ENCODE assay signal across 9 cellular contexts in genomic region chr6:140441256-140441655, GRCh38.
DNase-seq lines count a peak whose midpoint lies in the region; ATAC-seq, FAIRE-seq and TF ChIP-seq lines count a peak whose summit lies in the region.
"Had no signal": no experiment of that assay in that cellular context is flagged by ENCODE, and none has a peak within 500 bp of the region (broad histone marks: within the 10 kb centered on the region; RNA-seq: fewer than 3 reads in every experiment).

No MANE protein-coding gene starts in this region.

- CTCF ChIA-PET in K562 (lab: Yijun Ruan, JAX; ENCODE audit: low intra/inter-chr PET ratio) = interaction anchor here (0.6 to 0.7 kb wide), 2 partner anchors 595 to 1068 kb away, joined by 4 read pairs; no protein-coding TSS in a partner anchor

- WGBS in K562 (ENCODE audit: insufficient coverage, low coverage, missing lambda C conversion rate) = 30% methylated on average over 6 of the region's 6 CpGs

- H3K4me1 ChIP-seq in K562 (replicated peaks in 1 of 2; ENCODE audit: control insufficient read depth in 2 of 2, insufficient read depth in 2 of 2, low read length in 2 of 2) = no peaks in the 10 kb centered on the region
- H3K4me1 ChIP-seq in keratinocyte (ENCODE audit: control insufficient read depth, extremely low read depth, insufficient read depth, low read length) = peaks cover 20% of the 10 kb centered on the region

- TF ChIP-seq RAD21 in K562 (CRISPR knock-in tag; conservative IDR thresholded peaks at IDR 0.05 in 1 of 2, IDR thresholded peaks at IDR 0.05 in 1 of 2) = peak; percentile 61 to 71

- H3K9me1 ChIP-seq in K562 (ENCODE audit: control insufficient read depth, insufficient read depth, low read length) = no peaks in the 10 kb centered on the region
- no peaks in the 10 kb centered on the region for H3K9me1 ChIP-seq in keratinocyte (ENCODE audit: control insufficient read depth, extremely low read depth, insufficient read depth, low read length)

- intact Hi-C loops in K562 (cut with micrococcal nuclease) = loop anchor here (2.0 kb wide), 1 partner anchor 388 kb away; no protein-coding TSS in a partner anchor

- H2AFZ ChIP-seq in K562 (ENCODE audit: low read depth, low read length) (no peak overlapping the region), keratinocyte (ENCODE audit: control insufficient read depth, low read length) (no peak overlapping the region)

- no peak overlapping the region for H3K9ac ChIP-seq in K562 (ENCODE audit: insufficient read depth in 1 of 2, low read depth in 2 of 2, low read length in 2 of 2)
- H3K9ac ChIP-seq in keratinocyte (ENCODE audit: control insufficient read depth, extremely low read depth, insufficient read depth, low read length) = no peak overlapping the region
- H3K9ac ChIP-seq: BLaER1 treated with 17β-estradiol and CSF1 and Interleukin-3, amounts not matched to agents 10 nM and 100 nM had no signal

- no peak for TF ChIP-seq EP300 in K562 (IDR thresholded peaks at IDR 0.05; ENCODE audit: low read length)

- no peak for TF ChIP-seq POLR2A in K562 (conservative IDR thresholded peaks at IDR 0.05)

- H3K27me3 ChIP-seq in K562 (ENCODE audit: control insufficient read depth in 2 of 2, insufficient read depth in 2 of 2, low read length in 2 of 2) (no peaks in the 10 kb centered on the region), keratinocyte (ENCODE audit: control insufficient read depth, extremely low read depth, insufficient read depth, low read length) (no peaks in the 10 kb centered on the region)
- H3K27me3 ChIP-seq: BLaER1 treated with 17β-estradiol and CSF1 and Interleukin-3, amounts not matched to agents 10 nM and 100 nM had no signal

- FAIRE-seq in K562 (lab: Jason Lieb, UNC) (peak; percentile 56), keratinocyte (lab: Jason Lieb, UNC) (peak; percentile 48)

- H3K9me3 ChIP-seq in K562 (replicated peaks; ENCODE audit: control insufficient read depth, insufficient read depth, low read depth, low read length) (no peaks in the 10 kb centered on the region), keratinocyte (ENCODE audit: control insufficient read depth, low read depth, low read length) (no peaks in the 10 kb centered on the region)
- H3K9me3 ChIP-seq: BLaER1 treated with 17β-estradiol and CSF1 and Interleukin-3, amounts not matched to agents 10 nM and 100 nM had no signal

- in situ Hi-C loops in K562 (cut with MboI) = no loop called here

- TF ChIP-seq CTCF in K562 (IDR thresholded peaks at IDR 0.05 in 2 of 3, conservative IDR thresholded peaks at IDR 0.05 in 1 of 3; ENCODE audit: insufficient read depth in 2 of 3, low read depth in 1 of 3, low read length in 3 of 3) (peak; percentile 48 to 59 (median 57)), keratinocyte (optimal IDR thresholded peaks at IDR 0.05 in 1 of 3, IDR thresholded peaks at IDR 0.05 in 1 of 3, conservative IDR thresholded peaks at IDR 0.05 in 1 of 3; ENCODE audit: extremely low read depth in 1 of 3, insufficient read depth in 2 of 3, low read length in 3 of 3) (peak; percentile 42 to 77 (median 43))

- H3K27ac ChIP-seq in K562 (ENCODE audit: extremely low read depth, low read depth, low read length) (no peak overlapping the region), keratinocyte (ENCODE audit: control insufficient read depth, insufficient read depth, low read length) (no peak overlapping the region), substantia nigra (ENCODE audit: low read depth, low read length, poor library complexity, severe bottlenecking) (no peak overlapping the region)
- H3K27ac ChIP-seq: BLaER1 treated with 17β-estradiol and CSF1 and Interleukin-3, amounts not matched to agents 10 nM and 100 nM had no signal

- dilution Hi-C loops in keratinocyte (cut with MboI; ENCODE audit: extremely low pct_ligation_motif_present, low sequenced_read_pairs) = no loop called here

- peak; percentile 29 for DNase-seq in NCI-H2171 treated with DMSO at 0.1 percent for 48 hours (lab: John Stamatoyannopoulos, UW)
- no peak for DNase-seq in NCI-H2171 (lab: John Stamatoyannopoulos, UW)
- DNase-seq in Kasumi-1 (lab: John Stamatoyannopoulos, UW) = peak; percentile 24 to 46
- peak in 3 of 4 experiments; percentile 9 to 47 (median 11) for DNase-seq in K562 (ENCODE audit: extremely low read depth in 1 of 4, low spot score in 3 of 4)
- no peak for DNase-seq in keratinocyte (ENCODE audit: low read depth, low spot score)
- DNase-seq in substantia nigra (lab: John Stamatoyannopoulos, UW) = peak in 28 of 49 donors; percentile 1 to 32 (median 9)
- DNase-seq in DMS153 treated with DMSO at 0.1 percent for 48 hours (lab: John Stamatoyannopoulos, UW; ENCODE audit: unreplicated experiment) = no peak

- H3K4me2 ChIP-seq in K562 (ENCODE audit: insufficient read depth, low read length) (no peak overlapping the region), keratinocyte (ENCODE audit: control insufficient read depth, extremely low read depth, insufficient read depth, low read depth, low read length) (no peak overlapping the region)
- H3K4me2 ChIP-seq: BLaER1 treated with 17β-estradiol and CSF1 and Interleukin-3, amounts not matched to agents 10 nM and 100 nM had no signal

- POLR2A ChIA-PET in K562 (lab: Yijun Ruan, JAX) = no interaction called here

- H3K36me3 ChIP-seq in K562 (ENCODE audit: control insufficient read depth, insufficient read depth, low read length) (no peaks in the 10 kb centered on the region), keratinocyte (ENCODE audit: control insufficient read depth in 2 of 2, extremely low read depth in 1 of 2, insufficient read depth in 2 of 2, low read length in 2 of 2) (no peaks in the 10 kb centered on the region)
- H3K36me3 ChIP-seq: BLaER1 treated with 17β-estradiol and CSF1 and Interleukin-3, amounts not matched to agents 10 nM and 100 nM had no signal

- BruUV-seq in K562 (replicated peaks; lab: Mats Ljungman, UMichigan) = no TSS peak

- no peak overlapping the region for H3K4me3 ChIP-seq in K562
- no peak overlapping the region for H3K4me3 ChIP-seq in keratinocyte (ENCODE audit: control insufficient read depth in 2 of 3, extremely low read depth in 1 of 3, insufficient read depth in 2 of 3, low read depth in 1 of 3, low read length in 3 of 3)
- H3K4me3 ChIP-seq: BLaER1 treated with 17β-estradiol and CSF1 and Interleukin-3, amounts not matched to agents 10 nM and 100 nM had no signal

- ATAC-seq in K562 (peak; percentile 80), GM18519 (IDR thresholded peaks at IDR 0.05; ENCODE audit: low FRiP score, unreplicated experiment) (no peak)

- H3K79me2 ChIP-seq in K562 (ENCODE audit: control insufficient read depth, insufficient read depth, low read length) (no peaks in the 10 kb centered on the region), keratinocyte (ENCODE audit: control insufficient read depth, insufficient read depth, low read length) (no peaks in the 10 kb centered on the region)

- no peaks in the 10 kb centered on the region for H4K20me1 ChIP-seq in K562 (replicated peaks; ENCODE audit: control insufficient read depth, insufficient read depth, low read length)
- no peaks in the 10 kb centered on the region for H4K20me1 ChIP-seq in keratinocyte (ENCODE audit: control insufficient read depth, extremely low read depth, insufficient read depth, low read length)
- H4K20me1 ChIP-seq: BLaER1 treated with 17β-estradiol and CSF1 and Interleukin-3, amounts not matched to agents 10 nM and 100 nM had no signal

TF ChIP-seq in K562, 482 proteins besides CTCF, POLR2A, EP300 and RAD21:
- TF ChIP-seq NUFIP1 (IDR thresholded peaks at IDR 0.05; ENCODE audit: partially characterized antibody) (no peak), SMC3 (conservative IDR thresholded peaks at IDR 0.05; ENCODE audit: insufficient read depth, low read depth, low read length) (0 out of 2 replicates have a peak, but pooled peaks have one; percentile 35), STAG1 (CRISPR knock-in tag; IDR thresholded peaks at IDR 0.05; ENCODE audit: borderline replicate concordance) (peak; percentile 58; the same call in 1 of the 2 replicates), MITF (IDR thresholded peaks at IDR 0.05) (no peak)
TF ChIP-seq in K562: peak in this region for 2.

Comparison
In these comparisons a context has a peak if more than half of its experiments do, and no peak if none do; other contexts are left out.
1. DNase-seq: peak in NCI-H2171 treated with DMSO at 0.1 percent for 48 hours (single experiment), Kasumi-1 (2 of 2), K562 (3 of 4) and substantia nigra (28 of 49); none in NCI-H2171 (single experiment), keratinocyte (single experiment) and DMS153 treated with DMSO at 0.1 percent for 48 hours (single experiment).